2 cellular contexts compared by ENCODE assay signal in genomic region chr1:198888379-198888778, GRCh38.
A peak's percentile ranks its signal among the peaks of the same experiment; 100 is the strongest.
TF ChIP-seq lines count a peak whose summit lies in the region.

No MANE protein-coding gene starts in this region.

TF ChIP-seq in IMR-90, 13 proteins besides CTCF, POLR2A, EP300 and RAD21:
- no peak for TF ChIP-seq ELK1 (IDR thresholded peaks at IDR 0.05; ENCODE audit: borderline replicate concordance, low read depth, low read length)
- no peak for TF ChIP-seq RCOR1 (IDR thresholded peaks at IDR 0.05; ENCODE audit: insufficient replicate concordance, low read length)
- no peak for TF ChIP-seq CEBPB (IDR thresholded peaks at IDR 0.05; ENCODE audit: low read depth, low read length)
- no peak for TF ChIP-seq USF2 (IDR thresholded peaks at IDR 0.05; ENCODE audit: low read depth, low read length)
- no peak for TF ChIP-seq NFE2L2 (IDR thresholded peaks at IDR 0.05; ENCODE audit: low read depth, low read length)
- no peak for TF ChIP-seq SMC3 (IDR thresholded peaks at IDR 0.05; ENCODE audit: low read depth, low read length)
- no peak for TF ChIP-seq MXI1 (IDR thresholded peaks at IDR 0.05; ENCODE audit: borderline replicate concordance, low read depth, low read length)
- TF ChIP-seq MAFK (IDR thresholded peaks at IDR 0.05; ENCODE audit: low read depth, low read length), result no peak
- no peak for TF ChIP-seq CHD1 (IDR thresholded peaks at IDR 0.05; ENCODE audit: low read depth, low read length)
- no peak for TF ChIP-seq RFX5 (IDR thresholded peaks at IDR 0.05; ENCODE audit: low read depth, low read length)
- no peak for TF ChIP-seq MAZ (IDR thresholded peaks at IDR 0.05; ENCODE audit: borderline replicate concordance, low read depth, low read length)
- TF ChIP-seq FOS (IDR thresholded peaks at IDR 0.05; ENCODE audit: low read depth, low read length), result no peak
- no peak for TF ChIP-seq BHLHE40 (IDR thresholded peaks at IDR 0.05; ENCODE audit: low read depth, low read length)

TF ChIP-seq in neural cell, 6 proteins besides CTCF, POLR2A, EP300 and RAD21:
- peak; percentile 24 for TF ChIP-seq REST (IDR thresholded peaks at IDR 0.05; ENCODE audit: borderline replicate concordance)
- peak; percentile 92 for TF ChIP-seq POLR2AphosphoS5 (IDR thresholded peaks at IDR 0.05)
- no peak for TF ChIP-seq SMC3 (conservative IDR thresholded peaks at IDR 0.05; ENCODE audit: poor library complexity)
- TF ChIP-seq TAF1 (IDR thresholded peaks at IDR 0.05; ENCODE audit: low read depth), result no peak
- no peak for TF ChIP-seq MXI1 (conservative IDR thresholded peaks at IDR 0.05; ENCODE audit: poor library complexity, severe bottlenecking)
